ENCODE assay signal across 8 cellular contexts in genomic region chr4:75723117-75723801, GRCh38. TPM values are rescaled to one million over a fixed set of nuclear protein-coding genes. Genes with fewer than 3 reads are reported as not detected.
DNase-seq lines count a peak whose midpoint lies in the region; ATAC-seq and TF ChIP-seq lines count a peak whose summit lies in the region.

No MANE protein-coding gene starts in this region.

- no peaks in the 10 kb centered on the region for H3K27me3 Mint-ChIP-seq in activated CD8-positive, alpha-beta memory T cell treated with anti-CD3 and anti-CD28 coated beads, Interleukin-2, amount 10 ng/mL, durations not matched to agents 7 days and 5 days

- H3K27me3 ChIP-seq in neuron (ENCODE audit: insufficient read depth, low read length), result no peaks in the 10 kb centered on the region

- H3K9me3 ChIP-seq in neuron (ENCODE audit: low read length), result no peaks in the 10 kb centered on the region

- peak overlapping the region; percentile 99 for H3K27ac Mint-ChIP-seq in activated CD8-positive, alpha-beta memory T cell treated with anti-CD3 and anti-CD28 coated beads, Interleukin-2, amount 10 ng/mL, durations not matched to agents 7 days and 5 days

- ATAC-seq in activated CD8-positive, alpha-beta memory T cell treated with anti-CD3 and anti-CD28 coated beads, Interleukin-2, amount 10 ng/mL, durations not matched to agents 7 days and 5 days, result no peak
- ATAC-seq in HG02973 (IDR thresholded peaks at IDR 0.05; ENCODE audit: unreplicated experiment), result no peak
- no peak for ATAC-seq in GM21447 (IDR thresholded peaks at IDR 0.05; ENCODE audit: unreplicated experiment)

- no peaks in the 10 kb centered on the region for H3K9me3 Mint-ChIP-seq in activated CD8-positive, alpha-beta memory T cell treated with anti-CD3 and anti-CD28 coated beads, Interleukin-2, amount 10 ng/mL, durations not matched to agents 7 days and 5 days (ENCODE audit: low read depth)

- no peak for TF ChIP-seq CTCF in epithelial cell of proximal tubule (conservative IDR thresholded peaks at IDR 0.05; ENCODE audit: low read depth, low read length)

- DNase-seq in activated CD8-positive, alpha-beta memory T cell treated with anti-CD3 and anti-CD28 coated beads, Interleukin-2, amount 10 ng/mL, durations not matched to agents 7 days and 5 days, result no peak
- no peak for DNase-seq in activated CD8-positive, alpha-beta memory T cell treated with anti-CD3 and anti-CD28 coated beads for 24 hours
- DNase-seq in RPMI7951 (ENCODE audit: low read depth) (peak; percentile 44), epithelial cell of proximal tubule (ENCODE audit: low read depth) (peak; percentile 22), NCI-H2081 treated with DMSO at 0.1 percent for 48 hours (lab: John Stamatoyannopoulos, UW) (no peak)

- H3K4me3 Mint-ChIP-seq in activated CD8-positive, alpha-beta memory T cell treated with anti-CD3 and anti-CD28 coated beads, Interleukin-2, amount 10 ng/mL, durations not matched to agents 7 days and 5 days, result peak overlapping the region; percentile 99

- H3K4me1 Mint-ChIP-seq in activated CD8-positive, alpha-beta memory T cell treated with anti-CD3 and anti-CD28 coated beads, Interleukin-2, amount 10 ng/mL, durations not matched to agents 7 days and 5 days, result peaks cover 44% of the 10 kb centered on the region

- peaks cover 25% of the 10 kb centered on the region for H3K4me1 ChIP-seq in neuron (ENCODE audit: insufficient read depth, low read length)

- peak overlapping the region; percentile 79 for H2AFZ ChIP-seq in neuron (ENCODE audit: low read depth, low read length)

- H3K36me3 Mint-ChIP-seq in activated CD8-positive, alpha-beta memory T cell treated with anti-CD3 and anti-CD28 coated beads, Interleukin-2, amount 10 ng/mL, durations not matched to agents 7 days and 5 days, result peaks cover 23% of the 10 kb centered on the region

- CTCF ChIA-PET in activated CD8-positive, alpha-beta memory T cell treated with anti-CD3 and anti-CD28 coated beads, Interleukin-2, amount 10 ng/mL, durations not matched to agents 7 days and 5 days (lab: Charles Lee), result interaction anchor here (0.7 to 3.7 kb wide), 29 partner anchors 8 to 426 kb away, joined by 3 to 55 read pairs (median 5); partner anchors contain the start of genes CDKL2 and G3BP2

- peak overlapping the region; percentile 96 for H3K4me3 ChIP-seq in epithelial cell of proximal tubule (ENCODE audit: low read depth, low read length)
- peak overlapping the region; percentile 77 for H3K4me3 ChIP-seq in neuron (ENCODE audit: low read length)

- H3K36me3 ChIP-seq in neuron (ENCODE audit: insufficient read depth, low read length), result peaks cover 6% of the 10 kb centered on the region

RNA-seq across cellular contexts. Expression of gene USO1, which starts 1.1 kb away (rescaled TPM):
- total RNA-seq in activated CD8-positive, alpha-beta memory T cell treated with anti-CD3 and anti-CD28 coated beads, Interleukin-2, amount 10 ng/mL, durations not matched to agents 7 days and 5 days, result 10 to 100 TPM; 30.1 to 43.1 TPM
- total RNA-seq in RPMI7951 (2014; rRNA removed; shearing (Covaris generic)), result 45.9 and 50.8 TPM in 2 replicates
- 46.0 and 57.8 TPM in 2 replicates for total RNA-seq in epithelial cell of proximal tubule

RNA-seq across cellular contexts. Expression of gene G3BP2, which starts 50.0 kb away (rescaled TPM):
- total RNA-seq in activated CD8-positive, alpha-beta memory T cell treated with anti-CD3 and anti-CD28 coated beads, Interleukin-2, amount 10 ng/mL, durations not matched to agents 7 days and 5 days, result 100 to 1,000 TPM; 148 to 230 TPM
- 89.0 and 96.1 TPM in 2 replicates for total RNA-seq in RPMI7951 (2014; rRNA removed; shearing (Covaris generic))
- total RNA-seq in epithelial cell of proximal tubule, result 109 and 113 TPM in 2 replicates

Comparison
In these comparisons a context has a peak if more than half of its experiments do, and no peak if none do; other contexts are left out.
1. DNase-seq: peak in RPMI7951 (single experiment) and epithelial cell of proximal tubule (single experiment); none in activated CD8-positive, alpha-beta memory T cell treated with anti-CD3 and anti-CD28 coated beads, Interleukin-2, amount 10 ng/mL, durations not matched to agents 7 days and 5 days (single experiment), activated CD8-positive, alpha-beta memory T cell treated with anti-CD3 and anti-CD28 coated beads for 24 hours (single experiment) and NCI-H2081 treated with DMSO at 0.1 percent for 48 hours (single experiment).